11 cellular contexts compared by ENCODE assay signal in the genomic region with DNA sequence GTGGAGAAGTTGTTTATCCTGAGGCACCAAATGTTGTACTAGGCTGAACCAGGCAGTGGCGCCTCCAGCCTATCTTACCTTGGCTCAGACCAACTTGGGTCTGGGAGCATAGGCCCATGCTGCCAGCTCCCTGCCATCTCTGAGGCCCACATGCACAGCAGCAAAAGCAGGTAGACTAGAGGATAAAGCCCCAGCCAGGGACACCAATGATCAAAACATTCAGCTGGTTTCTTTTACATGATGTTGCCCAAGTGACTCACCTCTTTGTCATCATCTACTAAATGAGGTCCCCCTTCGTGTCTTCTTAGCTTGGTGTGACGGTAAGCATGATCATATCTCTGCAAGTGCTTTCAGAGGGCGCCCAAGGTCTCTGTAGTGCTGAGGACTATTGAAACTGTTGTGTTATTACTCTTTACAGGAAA.
DNase-seq lines count a peak whose midpoint lies in the region; ATAC-seq and TF ChIP-seq lines count a peak whose summit lies in the region.
"Had no signal": no experiment of that assay in that cellular context is flagged by ENCODE, and none has a peak within 500 bp of the region (broad histone marks: within the 10 kb centered on the region; RNA-seq: fewer than 3 reads in every experiment).

No MANE protein-coding gene starts in this region.

- peak; percentile 90 for ATAC-seq in GM19463 (IDR thresholded peaks at IDR 0.05; ENCODE audit: unreplicated experiment)
- ATAC-seq in HG03439 (IDR thresholded peaks at IDR 0.05; ENCODE audit: unreplicated experiment) = peak; percentile 96
- ATAC-seq in GM21576 (IDR thresholded peaks at IDR 0.05; ENCODE audit: unreplicated experiment) = no peak
- ATAC-seq: left lung had no signal

- no peak overlapping the region for H3K27ac ChIP-seq in brain microvascular endothelial cell
- H3K27ac ChIP-seq: KMS-11, left lung had no signal

- no peak for TF ChIP-seq CTCF in GM10266 (IDR thresholded peaks at IDR 0.05; ENCODE audit: control insufficient read depth, insufficient read depth, low read depth, missing control alignments)
- TF ChIP-seq CTCF in brain microvascular endothelial cell (IDR thresholded peaks at IDR 0.05; ENCODE audit: low read depth, low read length, missing control alignments) = peak; percentile 5

- H3K27me3 ChIP-seq in brain microvascular endothelial cell (replicated peaks) = no peaks in the 10 kb centered on the region
- H3K27me3 ChIP-seq: left lung had no signal

- no peak overlapping the region for H3K4me3 ChIP-seq in brain microvascular endothelial cell (ENCODE audit: low read depth, low read length)
- H3K4me3 ChIP-seq: left lung had no signal

- no peaks in the 10 kb centered on the region for H3K36me3 ChIP-seq in brain microvascular endothelial cell (replicated peaks)
- H3K36me3 ChIP-seq: left lung had no signal

- DNase-seq in GM10266 (ENCODE audit: extremely low spot score) = peak; percentile 19
- DNase-seq in brain microvascular endothelial cell = peak; percentile 6
- no peak for DNase-seq in DMS 273 (lab: John Stamatoyannopoulos, UW; ENCODE audit: unreplicated experiment)
- DNase-seq in hippocampal formation (lab: John Stamatoyannopoulos, UW) = no peak
- no peak for DNase-seq in NCI-H2196 treated with DMSO at 0.1 percent for 48 hours (lab: John Stamatoyannopoulos, UW; ENCODE audit: unreplicated experiment)
- DNase-seq: left lung, T-helper 9 cell had no signal

- in situ Hi-C loops in brain microvascular endothelial cell (cut with HindIII; ENCODE audit: low pct_ligation_motif_present, low sequenced_read_pairs) = no loop called here

Comparison
In these comparisons a context has a peak if more than half of its experiments do, and no peak if none do; other contexts are left out.
1. DNase-seq: peak in GM10266 (single experiment) and brain microvascular endothelial cell (single experiment); none in DMS 273 (single experiment), hippocampal formation (0 of 2) and NCI-H2196 treated with DMSO at 0.1 percent for 48 hours (single experiment).